22 cellular contexts compared by ENCODE assay signal in genomic region chr6:69220293-69220847, GRCh38.
DNase-seq lines count a peak whose midpoint lies in the region; ATAC-seq and TF ChIP-seq lines count a peak whose summit lies in the region.
"Had no signal": no experiment of that assay in that cellular context is flagged by ENCODE, and none has a peak within 500 bp of the region (broad histone marks: within the 10 kb centered on the region; RNA-seq: fewer than 3 reads in every experiment).

No MANE protein-coding gene starts in this region.

- no peaks in the 10 kb centered on the region for H3K27me3 ChIP-seq in A673 (replicated peaks; ENCODE audit: insufficient read depth, low read depth, low read length, poor library complexity)
- no peaks in the 10 kb centered on the region for H3K27me3 ChIP-seq in iPS-15b (ENCODE audit: control insufficient read depth, insufficient read depth, low read length)
- no peaks in the 10 kb centered on the region for H3K27me3 ChIP-seq in ascending aorta
- H3K27me3 ChIP-seq: BLaER1, SJCRH30 had no signal

- no peak overlapping the region for H3K9ac ChIP-seq in SK-N-MC (ENCODE audit: insufficient read length)
- H3K9ac ChIP-seq in iPS-15b (ENCODE audit: low read depth, low read length) = no peak overlapping the region
- H3K9ac ChIP-seq: BLaER1 had no signal

- CTCF ChIA-PET in A673 (lab: Charles Lee) = no interaction called here

- H3K27ac ChIP-seq in A673 (ENCODE audit: low read depth, low read length, poor library complexity, severe bottlenecking) (no peak overlapping the region), SK-N-MC (no peak overlapping the region), ascending aorta (no peak overlapping the region)
- H3K27ac ChIP-seq: BLaER1, PC-9, SJCRH30 had no signal

- TF ChIP-seq CTCF in A673 (conservative IDR thresholded peaks at IDR 0.05; ENCODE audit: low read depth, low read length) (no peak), ascending aorta (IDR thresholded peaks at IDR 0.05) (no peak)

- ATAC-seq in HG02610 (IDR thresholded peaks at IDR 0.05; ENCODE audit: unreplicated experiment) = peak; percentile 40
- ATAC-seq in GM18867 (IDR thresholded peaks at IDR 0.05; ENCODE audit: unreplicated experiment) = no peak
- ATAC-seq: HCT116, Right ventricle myocardium inferior had no signal

- H3K4me1 ChIP-seq in A673 (ENCODE audit: insufficient read depth, low read length, poor library complexity, severe bottlenecking) (no peaks in the 10 kb centered on the region), iPS-15b (ENCODE audit: control insufficient read depth, insufficient read depth, low read length) (peaks cover 50% of the 10 kb centered on the region), ascending aorta (no peaks in the 10 kb centered on the region)
- H3K4me1 ChIP-seq: BLaER1, SJCRH30 had no signal

- H3K4me3 ChIP-seq in A673 (ENCODE audit: low read depth, low read length, poor library complexity, severe bottlenecking) (no peak overlapping the region), SK-N-MC (no peak overlapping the region), iPS-15b (ENCODE audit: low read depth, low read length) (peak overlapping the region; percentile 12), ascending aorta (no peak overlapping the region)
- H3K4me3 ChIP-seq: BLaER1, PC-9, SJCRH30 had no signal

- POLR2A ChIA-PET in A673 (lab: Charles Lee; ENCODE audit: low non-redundant PET) = no interaction called here

- no peaks in the 10 kb centered on the region for H3K36me3 ChIP-seq in A673 (ENCODE audit: insufficient read depth, low read length, poor library complexity, severe bottlenecking)
- no peaks in the 10 kb centered on the region for H3K36me3 ChIP-seq in SK-N-MC (ENCODE audit: insufficient read depth, low read length)
- no peaks in the 10 kb centered on the region for H3K36me3 ChIP-seq in iPS-15b (ENCODE audit: control insufficient read depth, insufficient read depth, low read length)
- H3K36me3 ChIP-seq in ascending aorta = no peaks in the 10 kb centered on the region
- H3K36me3 ChIP-seq: BLaER1, SJCRH30 had no signal

- H3K9me3 ChIP-seq in A673 (ENCODE audit: low read depth, low read length, poor library complexity, severe bottlenecking) (no peaks in the 10 kb centered on the region), SK-N-MC (ENCODE audit: low read depth, low read length) (no peaks in the 10 kb centered on the region), iPS-15b (ENCODE audit: control insufficient read depth, insufficient read depth, low read length) (no peaks in the 10 kb centered on the region), ascending aorta (no peaks in the 10 kb centered on the region)
- H3K9me3 ChIP-seq: BLaER1, SJCRH30 had no signal

- no TSS peak for BruUV-seq in A673 (replicated peaks; lab: Mats Ljungman, UMichigan)

- DNase-seq in A673 (ENCODE audit: low spot score) (peak; percentile 4), SK-N-MC (ENCODE audit: low read depth, low spot score) (peak; percentile 24), ascending aorta (ENCODE audit: low spot score in 2 of 2) (no peak), COR-L47 (lab: John Stamatoyannopoulos, UW) (no peak)
- DNase-seq in effector CD8-positive, alpha-beta T cell (lab: John Stamatoyannopoulos, UW) = no peak
- DNase-seq: CD4-positive, alpha-beta T cell; IMR-90; KG1; MM.1S; NCI-H2029; NCI-H2227 treated with DMSO at 0.1 percent for 48 hours; NCI-H510A; NK-92 treated with Interleukin-12 subunit alpha and Interleukin-12 subunit beta, amount 100 ng/mL, for 24 hours; PC-9; SJCRH30; T-helper 2 cell had no signal

- intact Hi-C loops in A673 (cut with micrococcal nuclease; ENCODE audit: unreplicated experiment) = no loop called here
- intact Hi-C loops in ascending aorta (cut with DNase I) = no loop called here

Comparison
In these comparisons a context has a peak if more than half of its experiments do, and no peak if none do; other contexts are left out.
1. DNase-seq: peak in A673 (single experiment) and SK-N-MC (single experiment); none in ascending aorta (0 of 2), COR-L47 (single experiment) and effector CD8-positive, alpha-beta T cell (single experiment).